1 cellular context compared by ENCODE assay signal in genomic region chr2:215713393-215713792, GRCh38.
TF ChIP-seq lines count a peak whose summit lies in the region.

No MANE protein-coding gene starts in this region.

TF ChIP-seq in HepG2, 621 proteins besides CTCF, POLR2A, EP300 and RAD21 (continued from another document):
- TF ChIP-seq MAX (IDR thresholded peaks at IDR 0.05) (peak; percentile 55), ISX (CRISPR knock-in tag; conservative IDR thresholded peaks at IDR 0.05) (no peak), MED1 (CRISPR knock-in tag; IDR thresholded peaks at IDR 0.05) (0 out of 2 replicates have a peak, but pooled peaks have one; percentile 28), FOXM1 (CRISPR knock-in tag; IDR thresholded peaks at IDR 0.05) (0 out of 2 replicates have a peak, but pooled peaks have one; percentile 86), FOXP1 (IDR thresholded peaks at IDR 0.05) (no peak), FOXP1 (CRISPR knock-in tag; IDR thresholded peaks at IDR 0.05) (peak; percentile 65; the same call in 1 of the 2 replicates), JUN (CRISPR knock-in tag; IDR thresholded peaks at IDR 0.05) (0 out of 2 replicates have a peak, but pooled peaks have one; percentile 46), FOXA3 (CRISPR knock-in tag; IDR thresholded peaks at IDR 0.05) (peak; percentile 67; the same call in 1 of the 2 replicates), ZNF12 (CRISPR knock-in tag; IDR thresholded peaks at IDR 0.05) (0 out of 2 replicates have a peak, but pooled peaks have one; percentile 32), SIX1 (CRISPR knock-in tag; IDR thresholded peaks at IDR 0.05; ENCODE audit: borderline replicate concordance) (peak; percentile 16; the same call in 1 of the 2 replicates), ZNF644 (CRISPR knock-in tag; IDR thresholded peaks at IDR 0.05; ENCODE audit: low read depth) (peak; percentile 52; the same call in 1 of the 2 replicates), FOXP4 (CRISPR knock-in tag; IDR thresholded peaks at IDR 0.05) (peak; percentile 22; the same call in 1 of the 2 replicates), ARID5B (CRISPR knock-in tag; IDR thresholded peaks at IDR 0.05) (peak; percentile 67), NR2C2 (CRISPR knock-in tag; IDR thresholded peaks at IDR 0.05; ENCODE audit: borderline replicate concordance) (peak; percentile 36; the same call in 1 of the 2 replicates), BCL6 (CRISPR knock-in tag; IDR thresholded peaks at IDR 0.05) (peak; percentile 77), MTF2 (CRISPR knock-in tag; IDR thresholded peaks at IDR 0.05; ENCODE audit: borderline replicate concordance) (no peak), FOXJ3 (CRISPR knock-in tag; IDR thresholded peaks at IDR 0.05; ENCODE audit: borderline replicate concordance) (peak; percentile 76; the same call in 1 of the 2 replicates), SOX13 (IDR thresholded peaks at IDR 0.05) (no peak), SOX13 (CRISPR knock-in tag; conservative IDR thresholded peaks at IDR 0.05 in 1 of 2, IDR thresholded peaks at IDR 0.05 in 1 of 2) (peak in 1 of 2 experiments; percentile 72; a peak in 1 of 4 replicates), ZNF468 (CRISPR knock-in tag; IDR thresholded peaks at IDR 0.05) (no peak), ZSCAN5A (CRISPR knock-in tag; IDR thresholded peaks at IDR 0.05; ENCODE audit: borderline replicate concordance) (no peak), CEBPG (CRISPR knock-in tag; IDR thresholded peaks at IDR 0.05) (peak; percentile 85), ZNF414 (CRISPR knock-in tag; IDR thresholded peaks at IDR 0.05) (no peak), HNF4A (CRISPR knock-in tag; IDR thresholded peaks at IDR 0.05) (peak; percentile 43), CEBPB (IDR thresholded peaks at IDR 0.05; ENCODE audit: borderline replicate concordance, low read depth, low read length) (peak; percentile 94), PAXIP1 (CRISPR knock-in tag; conservative IDR thresholded peaks at IDR 0.05) (0 out of 2 replicates have a peak, but pooled peaks have one; percentile 12), MBD4 (IDR thresholded peaks at IDR 0.05; ENCODE audit: borderline replicate concordance, low read length) (0 out of 2 replicates have a peak, but pooled peaks have one; percentile 42), HNF1B (CRISPR knock-in tag; IDR thresholded peaks at IDR 0.05) (no peak), ZNF282 (IDR thresholded peaks at IDR 0.05; ENCODE audit: partially characterized antibody) (no peak), ELF3 (CRISPR knock-in tag; IDR thresholded peaks at IDR 0.05) (peak; percentile 31; the same call in 1 of the 2 replicates), NFYC (CRISPR knock-in tag; IDR thresholded peaks at IDR 0.05) (0 out of 2 replicates have a peak, but pooled peaks have one; percentile 10), HNF4G (IDR thresholded peaks at IDR 0.05; ENCODE audit: borderline replicate concordance, low read depth, low read length) (peak; percentile 11; the same call in 1 of the 2 replicates), HNF4G (CRISPR knock-in tag; IDR thresholded peaks at IDR 0.05; ENCODE audit: borderline replicate concordance, low read depth) (no peak)
